11 cellular contexts compared by ENCODE assay signal in genomic region chr17:20999044-20999573, GRCh38. TPM values are rescaled to one million over a fixed set of nuclear protein-coding genes. Genes with fewer than 3 reads are reported as not detected.
DNase-seq lines count a peak whose midpoint lies in the region; ATAC-seq and TF ChIP-seq lines count a peak whose summit lies in the region.
"Had no signal": no experiment of that assay in that cellular context is flagged by ENCODE, and none has a peak within 500 bp of the region (broad histone marks: within the 10 kb centered on the region; RNA-seq: fewer than 3 reads in every experiment).

No MANE protein-coding gene starts in this region.

- H3K36me3 ChIP-seq in CD4-positive, CD25-positive, alpha-beta regulatory T cell (ENCODE audit: control insufficient read depth, insufficient read depth, low read length): peaks cover 29% of the 10 kb centered on the region
- peaks cover 46% of the 10 kb centered on the region for H3K36me3 ChIP-seq in suprapubic skin

- H3K36me3 Mint-ChIP-seq in CD4-positive, CD25-positive, alpha-beta regulatory T cell: peaks cover 15% of the 10 kb centered on the region
- peaks cover 31% of the 10 kb centered on the region for H3K36me3 Mint-ChIP-seq in activated CD8-positive, alpha-beta T cell treated with anti-CD3 and anti-CD28 coated beads for 36 hours (ENCODE audit: low read depth)
- peaks cover 9% of the 10 kb centered on the region for H3K36me3 Mint-ChIP-seq in glutamatergic neuron (ENCODE audit: unreplicated experiment)

- no peaks in the 10 kb centered on the region for H3K9me3 Mint-ChIP-seq in CD4-positive, CD25-positive, alpha-beta regulatory T cell
- H3K9me3 Mint-ChIP-seq in activated CD8-positive, alpha-beta T cell treated with anti-CD3 and anti-CD28 coated beads for 36 hours: no peaks in the 10 kb centered on the region
- H3K9me3 Mint-ChIP-seq in glutamatergic neuron (ENCODE audit: unreplicated experiment): peaks cover 22% of the 10 kb centered on the region

- H3K27me3 ChIP-seq in CD4-positive, CD25-positive, alpha-beta regulatory T cell (ENCODE audit: control insufficient read depth, insufficient read depth, low read length): no peaks in the 10 kb centered on the region
- no peaks in the 10 kb centered on the region for H3K27me3 ChIP-seq in suprapubic skin

- TF ChIP-seq CTCF in activated CD8-positive, alpha-beta T cell treated with anti-CD3 and anti-CD28 coated beads for 36 hours (IDR thresholded peaks at IDR 0.05): no peak
- TF ChIP-seq CTCF in glutamatergic neuron (IDR thresholded peaks at IDR 0.05; ENCODE audit: partially characterized antibody, unreplicated experiment) (no peak), suprapubic skin (IDR thresholded peaks at IDR 0.05) (no peak)

- ATAC-seq in CD4-positive, CD25-positive, alpha-beta regulatory T cell (ENCODE audit: low read depth in 2 of 2): no peak
- ATAC-seq in activated CD8-positive, alpha-beta T cell treated with anti-CD3 and anti-CD28 coated beads for 36 hours: peak; percentile 38
- no peak for ATAC-seq in GM21825 (IDR thresholded peaks at IDR 0.05; ENCODE audit: unreplicated experiment)

- H3K4me3 Mint-ChIP-seq in CD4-positive, CD25-positive, alpha-beta regulatory T cell: peak overlapping the region in 1 of 4 donors; percentile 69
- H3K4me3 Mint-ChIP-seq in activated CD8-positive, alpha-beta T cell treated with anti-CD3 and anti-CD28 coated beads for 36 hours: no peak overlapping the region
- H3K4me3 Mint-ChIP-seq in glutamatergic neuron (ENCODE audit: unreplicated experiment): no peak overlapping the region

- no peak overlapping the region for H3K4me3 ChIP-seq in CD4-positive, CD25-positive, alpha-beta regulatory T cell (ENCODE audit: low read depth, low read length)
- no peak overlapping the region for H3K4me3 ChIP-seq in suprapubic skin

- TF ChIP-seq POLR2A in suprapubic skin (IDR thresholded peaks at IDR 0.05): no peak

- WGBS in suprapubic skin: 59% methylated on average over 16 of the region's 16 CpGs

- peak overlapping the region; percentile 24 for H3K27ac ChIP-seq in CD4-positive, CD25-positive, alpha-beta regulatory T cell (ENCODE audit: insufficient read depth, low read length, poor library complexity, severe bottlenecking)
- no peak overlapping the region for H3K27ac ChIP-seq in suprapubic skin

- intact Hi-C loops in activated CD8-positive, alpha-beta T cell treated with anti-CD3 and anti-CD28 coated beads for 36 hours (cut with micrococcal nuclease): no loop called here
- intact Hi-C loops in posterior vena cava (cut with DNase I): loop anchor here in 1 of 2 donors (10.0 kb wide), 1 partner anchor 194 kb away; no protein-coding TSS in a partner anchor

- peak overlapping the region; percentile 28 to 68 (median 50) for H3K27ac Mint-ChIP-seq in CD4-positive, CD25-positive, alpha-beta regulatory T cell
- peak overlapping the region; percentile 40 for H3K27ac Mint-ChIP-seq in activated CD8-positive, alpha-beta T cell treated with anti-CD3 and anti-CD28 coated beads for 36 hours
- H3K27ac Mint-ChIP-seq in glutamatergic neuron (ENCODE audit: unreplicated experiment): peak overlapping the region; percentile 50

- CTCF ChIA-PET in activated CD8-positive, alpha-beta T cell treated with anti-CD3 and anti-CD28 coated beads for 36 hours (lab: Charles Lee): interaction anchor here (0.6 kb wide), 2 partner anchors 45 to 727 kb away, joined by 3 to 4 read pairs; no protein-coding TSS in a partner anchor

- no peaks in the 10 kb centered on the region for H3K27me3 Mint-ChIP-seq in CD4-positive, CD25-positive, alpha-beta regulatory T cell
- H3K27me3 Mint-ChIP-seq in activated CD8-positive, alpha-beta T cell treated with anti-CD3 and anti-CD28 coated beads for 36 hours: no peaks in the 10 kb centered on the region
- H3K27me3 Mint-ChIP-seq in glutamatergic neuron (ENCODE audit: unreplicated experiment): peaks cover 28% of the 10 kb centered on the region

- POLR2A ChIA-PET in activated CD8-positive, alpha-beta T cell treated with anti-CD3 and anti-CD28 coated beads for 36 hours (lab: Charles Lee): interaction anchor here (1.3 kb wide), 1 partner anchor 44 kb away, joined by 6 read pairs; the partner anchor contains the start of gene USP22

- H3K4me1 Mint-ChIP-seq in CD4-positive, CD25-positive, alpha-beta regulatory T cell: peaks cover 0 to 45% (median 8%) of the 10 kb centered on the region in 4 donors
- peaks cover 46% of the 10 kb centered on the region for H3K4me1 Mint-ChIP-seq in activated CD8-positive, alpha-beta T cell treated with anti-CD3 and anti-CD28 coated beads for 36 hours (ENCODE audit: low read depth)
- peaks cover 24% of the 10 kb centered on the region for H3K4me1 Mint-ChIP-seq in glutamatergic neuron (ENCODE audit: low read depth, unreplicated experiment)

- H3K9me3 ChIP-seq in CD4-positive, CD25-positive, alpha-beta regulatory T cell (ENCODE audit: control insufficient read depth in 2 of 2, low read length in 2 of 2): no peaks in the 10 kb centered on the region
- no peaks in the 10 kb centered on the region for H3K9me3 ChIP-seq in suprapubic skin

- no peak for TF ChIP-seq EP300 in suprapubic skin (IDR thresholded peaks at IDR 0.05)

- DNase-seq in CD4-positive, CD25-positive, alpha-beta regulatory T cell: no peak
- peak; percentile 21 for DNase-seq in activated CD8-positive, alpha-beta T cell treated with anti-CD3 and anti-CD28 coated beads for 36 hours
- DNase-seq in glutamatergic neuron (no peak), posterior vena cava (ENCODE audit: low spot score) (peak; percentile 88), amniotic stem cell (lab: John Stamatoyannopoulos, UW) (no peak), superior temporal gyrus (ENCODE audit: extremely low spot score) (no peak), suprapubic skin (ENCODE audit: low spot score in 2 of 2) (no peak)
- DNase-seq: DND-41; NCI-H1417 treated with DMSO at 0.1 percent for 48 hours; stimulated activated naive CD4-positive, alpha-beta T cell had no signal

- peaks cover 5% of the 10 kb centered on the region for H3K4me1 ChIP-seq in CD4-positive, CD25-positive, alpha-beta regulatory T cell (ENCODE audit: control insufficient read depth, insufficient read depth, low read length, poor library complexity, severe bottlenecking)
- peaks cover 16% of the 10 kb centered on the region for H3K4me1 ChIP-seq in suprapubic skin

RNA-seq across cellular contexts. Expression of gene USP22, which starts 43.7 kb away (rescaled TPM):
- total RNA-seq in CD4-positive, CD25-positive, alpha-beta regulatory T cell: 152 TPM
- polyA plus RNA-seq in CD4-positive, CD25-positive, alpha-beta regulatory T cell: 10 to 100 TPM; 32.1 to 39.8 (median 37.9) TPM
- total RNA-seq in activated CD8-positive, alpha-beta T cell treated with anti-CD3 and anti-CD28 coated beads for 36 hours: 100 to 1,000 TPM; 149 to 153 TPM
- total RNA-seq in glutamatergic neuron (ENCODE audit: unreplicated experiment) (420 TPM), posterior vena cava (100 to 1,000 TPM; 136 to 142 TPM), suprapubic skin (100 to 1,000 TPM; 116 to 166 (median 152) TPM)

Comparison
In these comparisons a context has a peak if more than half of its experiments do, and no peak if none do; other contexts are left out.
1. DNase-seq: peak in activated CD8-positive, alpha-beta T cell treated with anti-CD3 and anti-CD28 coated beads for 36 hours (single experiment) and posterior vena cava (single experiment); none in CD4-positive, CD25-positive, alpha-beta regulatory T cell (0 of 3), glutamatergic neuron (single experiment), amniotic stem cell (single experiment), superior temporal gyrus (single experiment) and suprapubic skin (0 of 2).
2. Peak in every context shown above with its lines, with median percentiles within 50 percentile points of each other: H3K27ac Mint-ChIP-seq.